22 cellular contexts compared by ENCODE assay signal in genomic region chr4:183553601-183554345, GRCh38.
"Had no signal": no experiment of that assay in that cellular context is flagged by ENCODE, and none has a peak within 500 bp of the region (broad histone marks: within the 10 kb centered on the region; RNA-seq: fewer than 3 reads in every experiment).

No MANE protein-coding gene starts in this region.

- H3K4me1 Mint-ChIP-seq: brain; immature natural killer cell; stimulated activated naive B cell treated with anti-CD40 and anti-IgM and Interleukin-4, amounts not matched to agents 10 μg/mL and 1 μg/mL and 100 μg/mL, for 72 hours; T-helper 17 cell had no signal

- H3K27me3 ChIP-seq: colonic mucosa, tibial artery, vagina had no signal

- DNase-seq: activated CD4-positive, alpha-beta memory T cell treated with anti-CD3 and anti-CD28 coated beads for 36 hours; activated CD4-positive, alpha-beta T cell treated with anti-CD3 and anti-CD28 coated beads for 1 hour; amygdala; colonic mucosa; erythroblast; heart right ventricle; immature natural killer cell; kidney glomerular epithelial cell; left ventricle myocardium superior; mesenchymal stem cell; mucosa of descending colon; naive B cell; sigmoid colon; stimulated activated CD4-positive, alpha-beta T cell treated with anti-CD3 and anti-CD28 coated beads, Interleukin-4, amount 100 ng/mL, for 24 hours; stimulated activated naive B cell treated with anti-CD40 and anti-IgM and Interleukin-4, amounts not matched to agents 10 μg/mL and 1 μg/mL and 100 μg/mL, for 72 hours; T-helper 17 cell; tibial artery; WERI-Rb-1 had no signal

- H3K9me3 ChIP-seq: colonic mucosa, heart right ventricle, mucosa of descending colon, sigmoid colon, tibial artery, vagina had no signal

- H3K27ac Mint-ChIP-seq: activated CD4-positive, alpha-beta memory T cell treated with anti-CD3 and anti-CD28 coated beads for 36 hours; activated naive CD8-positive, alpha-beta T cell; brain; naive B cell; stimulated activated naive B cell treated with anti-CD40 and anti-IgM and Interleukin-4, amounts not matched to agents 10 μg/mL and 1 μg/mL and 100 μg/mL, for 72 hours; T-helper 17 cell had no signal

- H3K4me3 ChIP-seq: colonic mucosa, heart right ventricle, mucosa of descending colon, sigmoid colon, tibial artery, vagina had no signal

- H3K4me3 Mint-ChIP-seq: activated CD4-positive, alpha-beta memory T cell treated with anti-CD3 and anti-CD28 coated beads for 36 hours; activated naive CD8-positive, alpha-beta T cell; brain; immature natural killer cell; naive B cell; stimulated activated naive B cell treated with anti-CD40 and anti-IgM and Interleukin-4, amounts not matched to agents 10 μg/mL and 1 μg/mL and 100 μg/mL, for 72 hours; T-helper 17 cell had no signal

- FAIRE-seq: endometrium had no signal

- H3K4me1 ChIP-seq: colonic mucosa, heart right ventricle, sigmoid colon, tibial artery, vagina had no signal

- H3K36me3 ChIP-seq: colonic mucosa, heart right ventricle, sigmoid colon, tibial artery, vagina, WERI-Rb-1 had no signal

- H3K36me3 Mint-ChIP-seq: activated CD4-positive, alpha-beta memory T cell treated with anti-CD3 and anti-CD28 coated beads for 36 hours; activated naive CD8-positive, alpha-beta T cell; brain; naive B cell had no signal

- ATAC-seq: heart right ventricle; left ventricle myocardium superior; mucosa of descending colon; stimulated activated naive B cell treated with anti-CD40 and anti-IgM and Interleukin-4, amounts not matched to agents 10 μg/mL and 1 μg/mL and 100 μg/mL, for 72 hours; T-helper 17 cell had no signal

- H3K27ac ChIP-seq: colonic mucosa, heart right ventricle, sigmoid colon, tibial artery, vagina, WERI-Rb-1 had no signal
